In the genomic region with DNA sequence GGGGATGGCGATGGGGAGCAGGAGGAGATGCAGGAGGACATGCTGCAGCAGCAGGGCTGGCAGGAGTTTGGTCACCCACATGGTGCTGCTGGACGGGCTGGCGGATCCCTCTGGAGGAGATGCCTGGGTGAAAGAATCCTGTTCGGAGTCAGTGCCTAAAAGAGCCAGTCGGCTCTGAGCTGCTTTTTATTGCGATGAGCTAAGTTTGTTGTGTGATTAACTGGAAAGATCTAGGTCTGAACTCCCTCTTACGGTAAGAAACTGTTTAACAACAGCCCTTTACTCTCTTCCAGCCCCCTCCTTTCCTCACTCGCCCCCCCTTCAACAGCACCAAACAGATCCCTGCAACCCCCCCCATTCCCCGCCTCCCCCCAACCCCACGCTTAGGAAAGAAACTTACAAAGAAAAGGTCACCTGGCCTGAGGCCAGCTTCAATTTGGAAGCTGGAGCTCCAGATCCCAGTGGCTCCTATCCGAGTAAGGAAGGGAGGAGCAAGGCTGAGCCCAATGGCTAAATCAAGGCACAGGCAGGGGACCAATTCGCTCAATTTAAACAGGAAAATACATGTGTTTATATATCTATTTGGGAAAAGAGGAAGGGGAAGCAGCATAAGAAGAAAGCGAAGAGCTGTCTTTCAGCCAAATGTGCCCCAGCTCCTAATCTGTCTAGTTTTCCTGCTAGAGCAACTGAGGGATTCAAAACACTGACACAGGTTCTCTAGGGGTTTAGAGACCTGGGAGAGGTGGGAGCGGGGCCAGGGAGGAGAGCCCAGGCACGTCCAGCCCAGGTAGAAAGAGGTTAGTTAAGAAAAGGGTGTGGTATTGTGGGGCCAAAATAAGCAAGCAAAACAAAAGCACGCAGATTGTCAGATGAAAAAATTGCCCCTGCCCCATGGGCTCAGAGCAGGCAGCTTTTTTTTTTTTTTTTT, we compare ENCODE assay signal across 9 cellular contexts. TPM values are rescaled to one million over a fixed set of nuclear protein-coding genes. Genes with fewer than 3 reads are reported as not detected.
DNase-seq lines count a peak whose midpoint lies in the region; ATAC-seq and TF ChIP-seq lines count a peak whose summit lies in the region.
"Had no signal": no experiment of that assay in that cellular context is flagged by ENCODE, and none has a peak within 500 bp of the region (broad histone marks: within the 10 kb centered on the region; RNA-seq: fewer than 3 reads in every experiment).

HGF (minus strand) TSS at position 157 of the 928 bp plus-strand sequence; CDS start at position 81, 76 bp downstream.

- ATAC-seq in T-cell (replicated peaks in 1 of 4) (no peak), HG03442 (IDR thresholded peaks at IDR 0.05; ENCODE audit: unreplicated experiment) (no peak), GM18505 (IDR thresholded peaks at IDR 0.05; ENCODE audit: unreplicated experiment) (no peak)

- H3K4me3 Mint-ChIP-seq in glutamatergic neuron (ENCODE audit: unreplicated experiment) (peak within 1 kb of the TSS; percentile 18), T-cell (peak within 1 kb of the TSS in 1 of 3 donors; percentile 4)

- peaks cover 2% of the 10 kb centered on the region for H3K4me1 Mint-ChIP-seq in glutamatergic neuron (ENCODE audit: low read depth, unreplicated experiment)
- H3K4me1 Mint-ChIP-seq in T-cell, result no peaks in the 10 kb centered on the region

- CTCF ChIA-PET in T-cell (lab: Charles Lee), result no interaction called here

- H3K27me3 Mint-ChIP-seq in glutamatergic neuron (ENCODE audit: unreplicated experiment) (peaks cover 7% of the 10 kb centered on the region), T-cell (no peaks in the 10 kb centered on the region)

- intact Hi-C loops in posterior cingulate gyrus (cut with DNase I), result no loop called here

- H3K9me3 Mint-ChIP-seq in glutamatergic neuron (ENCODE audit: unreplicated experiment) (peaks cover 1% of the 10 kb centered on the region), T-cell (peaks cover 0 to 14% (median 5%) of the 10 kb centered on the region in 3 donors)

- DNase-seq in GM03348 (ENCODE audit: low spot score), result peak; percentile 73
- DNase-seq in RPMI7951 (ENCODE audit: low read depth), result peak; percentile 26
- DNase-seq in glutamatergic neuron, result peak; percentile 15
- DNase-seq in posterior cingulate gyrus, result peak; percentile 28 to 91 (median 46)
- no peak for DNase-seq in T-cell
- no peak for DNase-seq in NCI-H1092 (lab: John Stamatoyannopoulos, UW)

- POLR2A ChIA-PET in T-cell (lab: Charles Lee), result no interaction called here

- TF ChIP-seq CTCF in glutamatergic neuron (IDR thresholded peaks at IDR 0.05; ENCODE audit: partially characterized antibody, unreplicated experiment), result no peak

- H3K36me3 Mint-ChIP-seq in glutamatergic neuron (ENCODE audit: unreplicated experiment), result no peaks in the 10 kb centered on the region
- H3K36me3 Mint-ChIP-seq in T-cell, result no peaks in the 10 kb centered on the region

- H3K27ac Mint-ChIP-seq in glutamatergic neuron (ENCODE audit: unreplicated experiment), result no peak within 1 kb of the TSS
- H3K27ac Mint-ChIP-seq in T-cell, result no peak within 1 kb of the TSS

- TF ChIP-seq POLR2A in GM18505 (IDR thresholded peaks at IDR 0.05; ENCODE audit: borderline replicate concordance, extremely low read depth, insufficient read depth, insufficient read length), result no peak

RNA-seq across cellular contexts. Expression of gene HGF, which starts in this region (rescaled TPM):
- total RNA-seq in RPMI7951 (2014; rRNA removed; shearing (Covaris generic)), result under 0.01 and 0.39 TPM in 2 replicates
- total RNA-seq in glutamatergic neuron (ENCODE audit: unreplicated experiment) (not detected), T-cell (under 1 TPM in 1 of 5 donors, not detected in 4; 0.32 TPM)
- total RNA-seq: HT1080 had no signal

Comparison
In these comparisons a context has a peak if more than half of its experiments do, and no peak if none do; other contexts are left out.
1. Peak in DNase-seq in RPMI7951; RNA of the gene not detected or under 1 TPM.
2. Peak in DNase-seq in glutamatergic neuron; RNA of the gene not detected or under 1 TPM.
3. DNase-seq: peak in GM03348 (single experiment) and posterior cingulate gyrus (10 of 10); none in T-cell (0 of 34) and NCI-H1092 (single experiment).